In the genomic region with DNA sequence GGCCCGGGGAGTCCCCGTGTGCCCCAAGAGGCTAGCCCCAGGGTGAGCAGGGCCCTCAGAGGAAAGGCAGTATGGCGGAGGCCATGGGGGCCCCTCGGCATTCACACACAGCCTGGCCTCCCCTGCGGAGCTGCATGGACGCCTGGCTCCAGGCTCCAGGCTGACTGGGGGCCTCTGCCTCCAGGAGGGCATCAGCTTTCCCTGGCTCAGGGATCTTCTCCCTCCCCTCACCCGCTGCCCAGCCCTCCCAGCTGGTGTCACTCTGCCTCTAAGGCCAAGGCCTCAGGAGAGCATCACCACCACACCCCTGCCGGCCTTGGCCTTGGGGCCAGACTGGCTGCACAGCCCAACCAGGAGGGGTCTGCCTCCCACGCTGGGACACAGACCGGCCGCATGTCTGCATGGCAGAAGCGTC, we compare ENCODE assay signal across 12 cellular contexts.
"Had no signal": no experiment of that assay in that cellular context is flagged by ENCODE, and none has a peak within 500 bp of the region (broad histone marks: within the 10 kb centered on the region; RNA-seq: fewer than 3 reads in every experiment).

No MANE protein-coding gene starts in this region.

- H3K79me2 ChIP-seq: hepatocyte had no signal

- H3K27ac ChIP-seq: hepatocyte, SK-N-MC, WERI-Rb-1 had no signal

- ATAC-seq: activated CD4-positive, alpha-beta T cell treated with anti-CD3 and anti-CD28 coated beads for 36 hours; activated CD8-positive, alpha-beta T cell treated with anti-CD3 and anti-CD28 coated beads for 36 hours; activated naive CD8-positive, alpha-beta T cell treated with anti-CD3 and anti-CD28 coated beads, Interleukin-2, amount 50 U/mL, for 24 hours; stimulated activated memory B cell treated with anti-CD40 and anti-IgM and Interleukin-4, amounts not matched to agents 10 μg/mL and 1 μg/mL and 100 μg/mL, for 72 hours; T-cell had no signal

- H3K36me3 ChIP-seq: WERI-Rb-1 had no signal

- DNase-seq: activated CD4-positive, alpha-beta T cell treated with anti-CD3 and anti-CD28 coated beads for 36 hours; activated CD8-positive, alpha-beta T cell treated with anti-CD3 and anti-CD28 coated beads for 36 hours; activated naive CD4-positive, alpha-beta T cell; activated naive CD8-positive, alpha-beta T cell treated with anti-CD3 and anti-CD28 coated beads, Interleukin-2, amount 50 U/mL, for 24 hours; effector CD4-positive, alpha-beta T cell; T-cell; WERI-Rb-1 had no signal

- FAIRE-seq: astrocyte had no signal

- H3K4me2 ChIP-seq: hepatocyte, smooth muscle cell had no signal

- H2AFZ ChIP-seq: hepatocyte had no signal

- H3K4me3 ChIP-seq: hepatocyte, SK-N-MC, smooth muscle cell had no signal

- H3K27me3 ChIP-seq: hepatocyte had no signal
